Comparison of ENCODE assay signal across 1 cellular context in the genomic region with DNA sequence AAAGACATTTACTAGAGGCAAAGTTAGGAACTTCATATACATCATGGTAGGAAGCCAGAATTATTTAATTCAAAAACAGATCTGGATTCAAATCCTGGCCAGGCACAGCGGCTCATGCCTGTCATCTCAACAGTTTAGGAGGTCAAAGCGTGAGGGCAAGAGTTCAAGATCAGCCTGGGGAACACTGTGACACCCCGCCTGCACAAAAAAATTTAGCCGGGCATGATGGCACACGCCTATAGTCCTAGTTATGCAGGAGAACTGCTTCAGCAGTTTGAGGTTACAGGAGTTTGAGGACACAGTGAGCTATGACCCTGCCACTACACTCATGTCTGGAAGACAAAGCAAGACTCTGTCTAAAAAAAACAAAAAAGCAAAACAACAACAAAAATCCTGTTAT.
TF ChIP-seq lines count a peak whose summit lies in the region.

No MANE protein-coding gene starts in this region.

TF ChIP-seq in HepG2, 621 proteins besides CTCF, POLR2A, EP300 and RAD21:
- TF ChIP-seq DMAP1 (CRISPR knock-in tag; IDR thresholded peaks at IDR 0.05) (no peak), NR2F1 (CRISPR knock-in tag; IDR thresholded peaks at IDR 0.05) (0 out of 4 replicates have a peak, but pooled peaks of 1 of the 2 experiments have one; percentile 17), ZFX (CRISPR knock-in tag; IDR thresholded peaks at IDR 0.05; ENCODE audit: low read depth) (no peak), ZNF484 (CRISPR knock-in tag; IDR thresholded peaks at IDR 0.05; ENCODE audit: borderline replicate concordance, low read depth) (no peak), ZFAT (CRISPR knock-in tag; conservative IDR thresholded peaks at IDR 0.05) (no peak), KDM2A (CRISPR knock-in tag; IDR thresholded peaks at IDR 0.05; ENCODE audit: borderline replicate concordance, low read depth) (no peak), HNF4A (CRISPR knock-in tag; IDR thresholded peaks at IDR 0.05) (peak; percentile 10; the same call in 1 of the 2 replicates)
- TF ChIP-seq, protein P1, sequence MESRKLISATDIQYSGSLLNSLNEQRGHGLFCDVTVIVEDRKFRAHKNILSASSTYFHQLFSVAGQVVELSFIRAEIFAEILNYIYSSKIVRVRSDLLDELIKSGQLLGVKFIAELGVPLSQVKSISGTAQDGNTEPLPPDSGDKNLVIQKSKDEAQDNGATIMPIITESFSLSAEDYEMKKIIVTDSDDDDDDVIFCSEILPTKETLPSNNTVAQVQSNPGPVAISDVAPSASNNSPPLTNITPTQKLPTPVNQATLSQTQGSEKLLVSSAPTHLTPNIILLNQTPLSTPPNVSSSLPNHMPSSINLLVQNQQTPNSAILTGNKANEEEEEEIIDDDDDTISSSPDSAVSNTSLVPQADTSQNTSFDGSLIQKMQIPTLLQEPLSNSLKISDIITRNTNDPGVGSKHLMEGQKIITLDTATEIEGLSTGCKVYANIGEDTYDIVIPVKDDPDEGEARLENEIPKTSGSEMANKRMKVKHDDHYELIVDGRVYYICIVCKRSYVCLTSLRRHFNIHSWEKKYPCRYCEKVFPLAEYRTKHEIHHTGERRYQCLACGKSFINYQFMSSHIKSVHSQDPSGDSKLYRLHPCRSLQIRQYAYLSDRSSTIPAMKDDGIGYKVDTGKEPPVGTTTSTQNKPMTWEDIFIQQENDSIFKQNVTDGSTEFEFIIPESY (CRISPR knock-in tag; IDR thresholded peaks at IDR 0.05), result peak; percentile 76
- TF ChIP-seq, protein P2, sequence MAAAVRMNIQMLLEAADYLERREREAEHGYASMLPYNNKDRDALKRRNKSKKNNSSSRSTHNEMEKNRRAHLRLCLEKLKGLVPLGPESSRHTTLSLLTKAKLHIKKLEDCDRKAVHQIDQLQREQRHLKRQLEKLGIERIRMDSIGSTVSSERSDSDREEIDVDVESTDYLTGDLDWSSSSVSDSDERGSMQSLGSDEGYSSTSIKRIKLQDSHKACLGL (CRISPR knock-in tag; IDR thresholded peaks at IDR 0.05), result no peak
